Comparison of ENCODE assay signal across 15 cellular contexts in the genomic region with DNA sequence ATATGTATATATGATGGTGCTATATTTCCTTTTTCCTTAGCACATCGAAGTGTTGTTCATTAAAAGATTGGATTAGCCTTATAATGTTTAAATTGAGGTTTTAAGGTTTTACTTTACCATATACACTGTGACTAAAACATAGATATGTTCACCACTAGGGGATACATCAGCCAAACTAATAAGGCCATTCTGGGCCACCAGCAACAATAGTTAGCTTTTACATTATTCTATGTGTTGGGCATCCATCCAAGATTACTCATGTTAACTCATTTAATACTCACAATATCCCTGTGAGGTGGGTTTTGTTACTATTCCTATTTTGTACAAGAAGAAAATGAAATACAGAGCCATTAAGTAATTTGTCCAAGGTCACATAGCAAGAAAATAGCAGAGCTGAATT.
DNase-seq lines count a peak whose midpoint lies in the region; ATAC-seq, FAIRE-seq and TF ChIP-seq lines count a peak whose summit lies in the region.
"Had no signal": no experiment of that assay in that cellular context is flagged by ENCODE, and none has a peak within 500 bp of the region (broad histone marks: within the 10 kb centered on the region; RNA-seq: fewer than 3 reads in every experiment).

No MANE protein-coding gene starts in this region.

- ATAC-seq in GM19463 (IDR thresholded peaks at IDR 0.05; ENCODE audit: unreplicated experiment): peak; percentile 19

- no peak overlapping the region for H3K9ac ChIP-seq in kidney (ENCODE audit: low read length in 2 of 2)

- H3K36me3 ChIP-seq in kidney (ENCODE audit: control insufficient read depth in 1 of 2, insufficient read depth in 2 of 2, low read length in 2 of 2): no peaks in the 10 kb centered on the region

- intact Hi-C loops in kidney (cut with DNase I): no loop called here

- TF ChIP-seq CTCF in choroid plexus epithelial cell (conservative IDR thresholded peaks at IDR 0.05; ENCODE audit: low read depth, low read length) (no peak), kidney (IDR thresholded peaks at IDR 0.05; ENCODE audit: borderline replicate concordance, extremely low read depth, insufficient read depth) (no peak)

- H3K27ac ChIP-seq in kidney (ENCODE audit: low read depth in 2 of 2, low read length in 2 of 2): no peak overlapping the region
- H3K27ac ChIP-seq: testis had no signal

- no peaks in the 10 kb centered on the region for H3K9me3 ChIP-seq in kidney (ENCODE audit: control insufficient read depth in 1 of 2, low read length in 2 of 2)
- H3K9me3 ChIP-seq: testis had no signal

- FAIRE-seq in kidney (lab: Jason Lieb, UNC): no peak
- FAIRE-seq: D721Med, H1, keratinocyte had no signal

- H3K4me1 ChIP-seq in kidney (ENCODE audit: control insufficient read depth in 1 of 2, insufficient read depth in 1 of 2, low read depth in 1 of 2, low read length in 2 of 2): no peaks in the 10 kb centered on the region
- H3K4me1 ChIP-seq: testis had no signal

- H3K4me3 ChIP-seq in choroid plexus epithelial cell (ENCODE audit: low read depth, low read length): no peak overlapping the region
- no peak overlapping the region for H3K4me3 ChIP-seq in kidney (ENCODE audit: low read length in 2 of 2)
- H3K4me3 ChIP-seq: testis had no signal

- peak; percentile 35 for DNase-seq in NCI-H146 (lab: John Stamatoyannopoulos, UW)
- DNase-seq in choroid plexus epithelial cell (ENCODE audit: low read depth): peak; percentile 7
- peak; percentile 36 for DNase-seq in pulmonary artery endothelial cell (ENCODE audit: low read depth, low spot score)
- no peak for DNase-seq in putamen (ENCODE audit: low spot score)
- no peak for DNase-seq in kidney
- no peak for DNase-seq in dedifferentiated amniotic fluid mesenchymal stem cell (ENCODE audit: extremely low spot score)
- DNase-seq: activated CD4-positive, alpha-beta T cell treated with anti-CD3 and anti-CD28 coated beads, Interleukin-2, amount 50 U/mL, for 48 hours; cerebellar nuclear complex; NCI-H1694; T-helper 2 cell; testis had no signal

Comparison
In these comparisons a context has a peak if more than half of its experiments do, and no peak if none do; other contexts are left out.
1. DNase-seq: peak in NCI-H146 (single experiment), choroid plexus epithelial cell (single experiment) and pulmonary artery endothelial cell (single experiment); none in putamen (single experiment), kidney (single experiment) and dedifferentiated amniotic fluid mesenchymal stem cell (single experiment).